In genomic region chr3:2807514-2807913, GRCh38 we compare ENCODE assay signal across 25 cellular contexts.
"Had no signal": no experiment of that assay in that cellular context is flagged by ENCODE, and none has a peak within 500 bp of the region (broad histone marks: within the 10 kb centered on the region; RNA-seq: fewer than 3 reads in every experiment).

No MANE protein-coding gene starts in this region.

- ATAC-seq: effector memory CD8-positive, alpha-beta T cell; esophagus mucosa; gastrocnemius medialis; heart right ventricle; left cardiac atrium; left lung; left ventricle myocardium superior; lower lobe of right lung; mucosa of descending colon had no signal

- H3K27me3 ChIP-seq: esophagus squamous epithelium, gastrocnemius medialis, heart right ventricle, left lung had no signal

- DNase-seq: cortex of kidney; effector CD8-positive, alpha-beta T cell; effector memory CD8-positive, alpha-beta T cell; endodermal cell; erythroblast; esophagus squamous epithelium; foreskin fibroblast; foreskin melanocyte; gastrocnemius medialis; glutamatergic neuron; head of caudate nucleus; heart right ventricle; hippocampal formation; left cardiac atrium; left lung; left ventricle myocardium superior; lower lobe of right lung; mesenchymal stem cell; mucosa of descending colon; naive B cell had no signal

- H3K27ac ChIP-seq: epithelial cell of prostate, esophagus squamous epithelium, gastrocnemius medialis, heart right ventricle, left lung, lower lobe of right lung had no signal

- H3K36me3 ChIP-seq: esophagus squamous epithelium, gastrocnemius medialis, heart right ventricle, left lung, lower lobe of right lung had no signal

- H3K4me3 ChIP-seq: esophagus squamous epithelium, gastrocnemius medialis, heart right ventricle, left lung, lower lobe of right lung, mucosa of descending colon had no signal

- H3K4me1 ChIP-seq: esophagus squamous epithelium, gastrocnemius medialis, heart right ventricle, left lung, lower lobe of right lung had no signal

- H3K9me3 ChIP-seq: esophagus squamous epithelium, gastrocnemius medialis, heart right ventricle, left lung, lower lobe of right lung, mucosa of descending colon had no signal

- FAIRE-seq: endometrium, islet of Langerhans, keratinocyte had no signal
